In the genomic region with DNA sequence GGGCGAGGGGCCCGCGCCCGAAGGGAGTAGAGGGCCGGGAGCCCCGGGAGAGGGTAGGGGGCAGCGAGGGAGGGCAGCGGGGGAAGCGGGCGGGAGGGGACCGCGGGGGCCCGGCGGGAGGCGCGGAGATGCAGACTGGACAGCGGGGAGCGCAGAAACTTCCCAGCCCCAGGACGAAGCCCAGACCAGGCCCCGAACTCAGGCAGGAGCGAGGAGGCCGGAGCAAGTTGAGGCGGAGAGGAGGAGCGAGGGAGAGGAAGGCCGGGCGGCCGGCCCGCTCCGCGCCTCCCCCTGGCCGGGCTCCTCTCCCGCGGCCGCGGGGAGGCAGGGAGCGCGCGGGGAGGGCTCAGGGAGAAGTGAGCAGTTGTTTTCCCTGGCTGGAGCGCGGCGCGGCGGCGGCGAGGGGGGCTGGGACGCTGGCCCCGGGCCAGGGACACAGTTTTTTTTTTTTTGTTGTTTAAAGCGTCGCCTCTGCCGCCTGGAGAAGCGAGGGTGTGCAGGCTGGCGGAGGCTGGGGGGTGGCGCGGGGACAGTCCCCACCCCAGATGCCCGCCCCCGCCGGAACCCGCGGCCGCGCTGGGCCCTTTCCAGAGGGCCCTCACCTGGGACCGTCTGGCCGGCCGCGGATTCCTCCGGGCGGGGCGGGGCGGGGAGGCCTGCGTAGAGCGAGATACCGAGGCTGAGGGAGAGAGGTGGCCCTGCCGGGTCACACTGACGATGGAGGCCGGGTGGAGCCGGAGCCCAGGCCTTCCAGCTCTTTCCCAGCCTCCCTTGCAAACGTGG, we compare ENCODE assay signal across 1 cellular context.
TF ChIP-seq lines count a peak whose summit lies in the region.

A gene (minus strand): TSS at position 358 of the 783 bp plus-strand sequence. CDS start 400 bp downstream, outside the sequence.

TF ChIP-seq in K562, 482 proteins besides CTCF, POLR2A, EP300 and RAD21 (continued from another document and continues in another):
- TF ChIP-seq NFRKB (IDR thresholded peaks at IDR 0.05; ENCODE audit: low read depth) (no peak), HDAC1 (IDR thresholded peaks at IDR 0.05) (no peak), KLF10 (CRISPR knock-in tag; IDR thresholded peaks at IDR 0.05) (no peak), STAG1 (CRISPR knock-in tag; IDR thresholded peaks at IDR 0.05; ENCODE audit: borderline replicate concordance) (no peak), HNRNPH1 (optimal IDR thresholded peaks at IDR 0.05; ENCODE audit: low read depth, low read length) (no peak), CREB1 (IDR thresholded peaks at IDR 0.05) (no peak), CREB1 (CRISPR knock-in tag; IDR thresholded peaks at IDR 0.05) (no peak), HNRNPUL1 (IDR thresholded peaks at IDR 0.05; ENCODE audit: low read length) (no peak), SNRNP70 (optimal IDR thresholded peaks at IDR 0.05; ENCODE audit: low read depth, low read length) (no peak), SRSF9 (IDR thresholded peaks at IDR 0.05; ENCODE audit: borderline replicate concordance, low read depth, low read length) (no peak), FOXJ3 (CRISPR knock-in tag; IDR thresholded peaks at IDR 0.05) (no peak), SMAD4 (CRISPR knock-in tag; conservative IDR thresholded peaks at IDR 0.05) (peak; percentile 59; the same call in 1 of the 2 replicates), ZNF583 (CRISPR knock-in tag; IDR thresholded peaks at IDR 0.05) (no peak), MEF2D (tag; conservative IDR thresholded peaks at IDR 0.05; ENCODE audit: low read depth) (no peak), NFIC (IDR thresholded peaks at IDR 0.05) (peak; percentile 93), MTF1 (CRISPR knock-in tag; IDR thresholded peaks at IDR 0.05; ENCODE audit: borderline replicate concordance) (no peak), ZNF79 (CRISPR knock-in tag; IDR thresholded peaks at IDR 0.05; ENCODE audit: low read depth) (no peak), GTF2E2 (tag; IDR thresholded peaks at IDR 0.05) (peak; percentile 55; the same call in 1 of the 2 replicates), NR2C2 (CRISPR knock-in tag; IDR thresholded peaks at IDR 0.05) (no peak), NR2C2 (tag; IDR thresholded peaks at IDR 0.05) (peak; percentile 47), ZNF239 (CRISPR knock-in tag; IDR thresholded peaks at IDR 0.05) (no peak), KDM5B (IDR thresholded peaks at IDR 0.05; ENCODE audit: insufficient replicate concordance, low read depth, low read length) (peak; percentile 33), HDAC6 (IDR thresholded peaks at IDR 0.05; ENCODE audit: low read depth, low read length) (no peak), TCF3 (CRISPR knock-in tag; IDR thresholded peaks at IDR 0.05) (peak; percentile 36; the same call in 1 of the 2 replicates), ZNF324 (CRISPR knock-in tag; IDR thresholded peaks at IDR 0.05) (no peak), POLR2AphosphoS2 (IDR thresholded peaks at IDR 0.05; ENCODE audit: low read length) (no peak), CBFA2T2 (conservative IDR thresholded peaks at IDR 0.05) (no peak), ZBTB1 (CRISPR knock-in tag; IDR thresholded peaks at IDR 0.05; ENCODE audit: borderline replicate concordance, low read depth) (no peak), ETV6 (IDR thresholded peaks at IDR 0.05; ENCODE audit: borderline replicate concordance in 1 of 2, low read depth in 2 of 2, low read length in 1 of 2) (no peak), ETV6 (CRISPR knock-in tag; IDR thresholded peaks at IDR 0.05; ENCODE audit: borderline replicate concordance) (no peak), ESRRA (IDR thresholded peaks at IDR 0.05; ENCODE audit: borderline replicate concordance, low read depth) (no peak), ZC3H4 (CRISPR knock-in tag; IDR thresholded peaks at IDR 0.05; ENCODE audit: borderline replicate concordance) (no peak), CTBP1 (IDR thresholded peaks at IDR 0.05; ENCODE audit: borderline replicate concordance) (peak; percentile 71; the same call in 1 of the 2 replicates), HDAC3 (IDR thresholded peaks at IDR 0.05; ENCODE audit: borderline replicate concordance, partially characterized antibody) (no peak), DIDO1 (tag; IDR thresholded peaks at IDR 0.05; ENCODE audit: low read depth) (no peak), RCOR1 (IDR thresholded peaks at IDR 0.05; ENCODE audit: borderline replicate concordance in 1 of 2, low read depth in 2 of 2, low read length in 2 of 2) (no peak), GABPB2 (CRISPR knock-in tag; conservative IDR thresholded peaks at IDR 0.05) (no peak), TAL1 (IDR thresholded peaks at IDR 0.05) (no peak), RBM39 (optimal IDR thresholded peaks at IDR 0.05; ENCODE audit: low read depth, low read length) (no peak)
- TF ChIP-seq, protein P1, sequence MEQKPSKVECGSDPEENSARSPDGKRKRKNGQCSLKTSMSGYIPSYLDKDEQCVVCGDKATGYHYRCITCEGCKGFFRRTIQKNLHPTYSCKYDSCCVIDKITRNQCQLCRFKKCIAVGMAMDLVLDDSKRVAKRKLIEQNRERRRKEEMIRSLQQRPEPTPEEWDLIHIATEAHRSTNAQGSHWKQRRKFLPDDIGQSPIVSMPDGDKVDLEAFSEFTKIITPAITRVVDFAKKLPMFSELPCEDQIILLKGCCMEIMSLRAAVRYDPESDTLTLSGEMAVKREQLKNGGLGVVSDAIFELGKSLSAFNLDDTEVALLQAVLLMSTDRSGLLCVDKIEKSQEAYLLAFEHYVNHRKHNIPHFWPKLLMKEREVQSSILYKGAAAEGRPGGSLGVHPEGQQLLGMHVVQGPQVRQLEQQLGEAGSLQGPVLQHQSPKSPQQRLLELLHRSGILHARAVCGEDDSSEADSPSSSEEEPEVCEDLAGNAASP (IDR thresholded peaks at IDR 0.05): no peak
- TF ChIP-seq, protein P2, sequence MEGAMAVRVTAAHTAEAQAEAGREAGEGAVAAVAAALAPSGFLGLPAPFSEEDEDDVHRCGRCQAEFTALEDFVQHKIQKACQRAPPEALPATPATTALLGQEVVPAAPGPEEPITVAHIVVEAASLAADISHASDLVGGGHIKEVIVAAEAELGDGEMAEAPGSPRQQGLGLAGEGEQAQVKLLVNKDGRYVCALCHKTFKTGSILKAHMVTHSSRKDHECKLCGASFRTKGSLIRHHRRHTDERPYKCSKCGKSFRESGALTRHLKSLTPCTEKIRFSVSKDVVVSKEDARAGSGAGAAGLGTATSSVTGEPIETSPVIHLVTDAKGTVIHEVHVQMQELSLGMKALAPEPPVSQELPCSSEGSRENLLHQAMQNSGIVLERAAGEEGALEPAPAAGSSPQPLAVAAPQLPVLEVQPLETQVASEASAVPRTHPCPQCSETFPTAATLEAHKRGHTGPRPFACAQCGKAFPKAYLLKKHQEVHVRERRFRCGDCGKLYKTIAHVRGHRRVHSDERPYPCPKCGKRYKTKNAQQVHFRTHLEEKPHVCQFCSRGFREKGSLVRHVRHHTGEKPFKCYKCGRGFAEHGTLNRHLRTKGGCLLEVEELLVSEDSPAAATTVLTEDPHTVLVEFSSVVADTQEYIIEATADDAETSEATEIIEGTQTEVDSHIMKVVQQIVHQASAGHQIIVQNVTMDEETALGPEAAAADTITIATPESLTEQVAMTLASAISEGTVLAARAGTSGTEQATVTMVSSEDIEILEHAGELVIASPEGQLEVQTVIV (CRISPR knock-in tag; IDR thresholded peaks at IDR 0.05; ENCODE audit: borderline replicate concordance): no peak
- TF ChIP-seq, protein P3, sequence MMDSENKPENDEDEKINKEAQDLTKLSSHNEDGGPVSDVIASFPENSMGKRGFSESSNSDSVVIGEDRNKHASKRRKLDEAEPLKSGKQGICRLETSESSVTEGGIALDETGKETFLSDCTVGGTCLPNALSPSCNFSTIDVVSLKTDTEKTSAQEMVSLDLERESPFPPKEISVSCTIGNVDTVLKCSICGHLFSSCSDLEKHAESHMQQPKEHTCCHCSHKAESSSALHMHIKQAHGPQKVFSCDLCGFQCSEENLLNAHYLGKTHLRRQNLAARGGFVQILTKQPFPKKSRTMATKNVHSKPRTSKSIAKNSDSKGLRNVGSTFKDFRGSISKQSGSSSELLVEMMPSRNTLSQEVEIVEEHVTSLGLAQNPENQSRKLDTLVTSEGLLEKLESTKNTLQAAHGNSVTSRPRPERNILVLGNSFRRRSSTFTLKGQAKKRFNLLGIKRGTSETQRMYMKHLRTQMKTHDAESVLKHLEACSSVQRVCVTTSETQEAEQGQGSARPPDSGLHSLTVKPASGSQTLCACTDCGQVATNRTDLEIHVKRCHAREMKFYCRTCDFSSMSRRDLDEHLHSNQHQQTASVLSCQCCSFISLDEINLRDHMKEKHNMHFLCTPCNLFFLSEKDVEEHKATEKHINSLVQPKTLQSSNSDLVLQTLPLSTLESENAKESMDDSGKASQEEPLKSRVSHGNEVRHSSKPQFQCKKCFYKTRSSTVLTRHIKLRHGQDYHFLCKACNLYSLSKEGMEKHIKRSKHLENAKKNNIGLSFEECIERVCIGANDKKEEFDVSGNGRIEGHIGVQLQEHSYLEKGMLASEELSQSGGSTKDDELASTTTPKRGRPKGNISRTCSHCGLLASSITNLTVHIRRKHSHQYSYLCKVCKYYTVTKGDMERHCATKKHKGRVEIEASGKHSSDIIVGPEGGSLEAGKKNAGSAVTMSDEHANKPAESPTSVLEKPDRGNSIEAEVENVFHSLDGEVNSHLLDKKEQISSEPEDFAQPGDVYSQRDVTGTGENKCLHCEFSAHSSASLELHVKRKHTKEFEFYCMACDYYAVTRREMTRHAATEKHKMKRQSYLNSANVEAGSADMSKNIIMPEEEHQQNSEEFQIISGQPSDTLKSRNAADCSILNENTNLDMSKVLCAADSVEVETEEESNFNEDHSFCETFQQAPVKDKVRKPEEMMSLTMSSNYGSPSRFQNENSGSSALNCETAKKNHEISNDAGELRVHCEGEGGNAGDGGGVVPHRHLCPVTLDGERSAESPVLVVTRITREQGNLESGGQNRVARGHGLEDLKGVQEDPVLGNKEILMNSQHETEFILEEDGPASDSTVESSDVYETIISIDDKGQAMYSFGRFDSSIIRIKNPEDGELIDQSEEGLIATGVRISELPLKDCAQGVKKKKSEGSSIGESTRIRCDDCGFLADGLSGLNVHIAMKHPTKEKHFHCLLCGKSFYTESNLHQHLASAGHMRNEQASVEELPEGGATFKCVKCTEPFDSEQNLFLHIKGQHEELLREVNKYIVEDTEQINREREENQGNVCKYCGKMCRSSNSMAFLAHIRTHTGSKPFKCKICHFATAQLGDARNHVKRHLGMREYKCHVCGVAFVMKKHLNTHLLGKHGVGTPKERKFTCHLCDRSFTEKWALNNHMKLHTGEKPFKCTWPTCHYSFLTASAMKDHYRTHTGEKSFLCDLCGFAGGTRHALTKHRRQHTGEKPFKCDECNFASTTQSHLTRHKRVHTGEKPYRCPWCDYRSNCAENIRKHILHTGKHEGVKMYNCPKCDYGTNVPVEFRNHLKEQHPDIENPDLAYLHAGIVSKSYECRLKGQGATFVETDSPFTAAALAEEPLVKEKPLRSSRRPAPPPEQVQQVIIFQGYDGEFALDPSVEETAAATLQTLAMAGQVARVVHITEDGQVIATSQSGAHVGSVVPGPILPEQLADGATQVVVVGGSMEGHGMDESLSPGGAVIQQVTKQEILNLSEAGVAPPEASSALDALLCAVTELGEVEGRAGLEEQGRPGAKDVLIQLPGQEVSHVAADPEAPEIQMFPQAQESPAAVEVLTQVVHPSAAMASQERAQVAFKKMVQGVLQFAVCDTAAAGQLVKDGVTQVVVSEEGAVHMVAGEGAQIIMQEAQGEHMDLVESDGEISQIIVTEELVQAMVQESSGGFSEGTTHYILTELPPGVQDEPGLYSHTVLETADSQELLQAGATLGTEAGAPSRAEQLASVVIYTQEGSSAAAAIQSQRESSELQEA (IDR thresholded peaks at IDR 0.05; ENCODE audit: low read depth): no peak
- TF ChIP-seq, protein P4, sequence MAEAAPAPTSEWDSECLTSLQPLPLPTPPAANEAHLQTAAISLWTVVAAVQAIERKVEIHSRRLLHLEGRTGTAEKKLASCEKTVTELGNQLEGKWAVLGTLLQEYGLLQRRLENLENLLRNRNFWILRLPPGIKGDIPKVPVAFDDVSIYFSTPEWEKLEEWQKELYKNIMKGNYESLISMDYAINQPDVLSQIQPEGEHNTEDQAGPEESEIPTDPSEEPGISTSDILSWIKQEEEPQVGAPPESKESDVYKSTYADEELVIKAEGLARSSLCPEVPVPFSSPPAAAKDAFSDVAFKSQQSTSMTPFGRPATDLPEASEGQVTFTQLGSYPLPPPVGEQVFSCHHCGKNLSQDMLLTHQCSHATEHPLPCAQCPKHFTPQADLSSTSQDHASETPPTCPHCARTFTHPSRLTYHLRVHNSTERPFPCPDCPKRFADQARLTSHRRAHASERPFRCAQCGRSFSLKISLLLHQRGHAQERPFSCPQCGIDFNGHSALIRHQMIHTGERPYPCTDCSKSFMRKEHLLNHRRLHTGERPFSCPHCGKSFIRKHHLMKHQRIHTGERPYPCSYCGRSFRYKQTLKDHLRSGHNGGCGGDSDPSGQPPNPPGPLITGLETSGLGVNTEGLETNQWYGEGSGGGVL (CRISPR knock-in tag; IDR thresholded peaks at IDR 0.05): no peak
- TF ChIP-seq, protein P5, sequence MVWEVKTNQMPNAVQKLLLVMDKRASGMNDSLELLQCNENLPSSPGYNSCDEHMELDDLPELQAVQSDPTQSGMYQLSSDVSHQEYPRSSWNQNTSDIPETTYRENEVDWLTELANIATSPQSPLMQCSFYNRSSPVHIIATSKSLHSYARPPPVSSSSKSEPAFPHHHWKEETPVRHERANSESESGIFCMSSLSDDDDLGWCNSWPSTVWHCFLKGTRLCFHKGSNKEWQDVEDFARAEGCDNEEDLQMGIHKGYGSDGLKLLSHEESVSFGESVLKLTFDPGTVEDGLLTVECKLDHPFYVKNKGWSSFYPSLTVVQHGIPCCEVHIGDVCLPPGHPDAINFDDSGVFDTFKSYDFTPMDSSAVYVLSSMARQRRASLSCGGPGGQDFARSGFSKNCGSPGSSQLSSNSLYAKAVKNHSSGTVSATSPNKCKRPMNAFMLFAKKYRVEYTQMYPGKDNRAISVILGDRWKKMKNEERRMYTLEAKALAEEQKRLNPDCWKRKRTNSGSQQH (CRISPR knock-in tag; IDR thresholded peaks at IDR 0.05): no peak
- TF ChIP-seq, protein P6, sequence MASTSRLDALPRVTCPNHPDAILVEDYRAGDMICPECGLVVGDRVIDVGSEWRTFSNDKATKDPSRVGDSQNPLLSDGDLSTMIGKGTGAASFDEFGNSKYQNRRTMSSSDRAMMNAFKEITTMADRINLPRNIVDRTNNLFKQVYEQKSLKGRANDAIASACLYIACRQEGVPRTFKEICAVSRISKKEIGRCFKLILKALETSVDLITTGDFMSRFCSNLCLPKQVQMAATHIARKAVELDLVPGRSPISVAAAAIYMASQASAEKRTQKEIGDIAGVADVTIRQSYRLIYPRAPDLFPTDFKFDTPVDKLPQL (IDR thresholded peaks at IDR 0.05; ENCODE audit: extremely low read depth, insufficient read length): no peak
- TF ChIP-seq, protein P7, sequence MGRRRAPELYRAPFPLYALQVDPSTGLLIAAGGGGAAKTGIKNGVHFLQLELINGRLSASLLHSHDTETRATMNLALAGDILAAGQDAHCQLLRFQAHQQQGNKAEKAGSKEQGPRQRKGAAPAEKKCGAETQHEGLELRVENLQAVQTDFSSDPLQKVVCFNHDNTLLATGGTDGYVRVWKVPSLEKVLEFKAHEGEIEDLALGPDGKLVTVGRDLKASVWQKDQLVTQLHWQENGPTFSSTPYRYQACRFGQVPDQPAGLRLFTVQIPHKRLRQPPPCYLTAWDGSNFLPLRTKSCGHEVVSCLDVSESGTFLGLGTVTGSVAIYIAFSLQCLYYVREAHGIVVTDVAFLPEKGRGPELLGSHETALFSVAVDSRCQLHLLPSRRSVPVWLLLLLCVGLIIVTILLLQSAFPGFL (CRISPR knock-in tag; IDR thresholded peaks at IDR 0.05): no peak
